In genomic region chr10:964321-964987, GRCh38 we compare ENCODE assay signal across 17 cellular contexts. TPM values are rescaled to one million over a fixed set of nuclear protein-coding genes. Genes with fewer than 3 reads are reported as not detected.
A peak's percentile ranks its signal among the peaks of the same experiment; 100 is the strongest.
DNase-seq lines count a peak whose midpoint lies in the region; ATAC-seq and TF ChIP-seq lines count a peak whose summit lies in the region.
"Had no signal": no experiment of that assay in that cellular context is flagged by ENCODE, and none has a peak within 500 bp of the region (broad histone marks: within the 10 kb centered on the region; RNA-seq: fewer than 3 reads in every experiment).

No MANE protein-coding gene starts in this region.

- no peak overlapping the region for H3K23ac ChIP-seq in neuronal stem cell (ENCODE audit: low read depth, low read length, poor library complexity)

- H3K9ac ChIP-seq in neuronal stem cell (ENCODE audit: low read depth, low read length, poor library complexity): no peak overlapping the region

- H3K4me2 ChIP-seq in neuronal stem cell (ENCODE audit: insufficient read depth, low read length, poor library complexity, severe bottlenecking): no peak overlapping the region
- H3K4me2 ChIP-seq: PC-9 had no signal

- H3K18ac ChIP-seq in neuronal stem cell (ENCODE audit: low read length): no peak overlapping the region

- H3K27ac ChIP-seq in adrenal gland (peak overlapping the region; percentile 12 to 98 (median 90)), neuronal stem cell (replicated peaks; ENCODE audit: low read length) (no peak overlapping the region)
- H3K27ac ChIP-seq: PC-9 had no signal

- no peak overlapping the region for H4K91ac ChIP-seq in neuronal stem cell (ENCODE audit: low read depth, low read length, poor library complexity)

- no peak overlapping the region for H2BK12ac ChIP-seq in neuronal stem cell (ENCODE audit: low read length)

- no peaks in the 10 kb centered on the region for H3K79me1 ChIP-seq in neuronal stem cell (ENCODE audit: low read depth, low read length)

- H2AFZ ChIP-seq in neuronal stem cell (ENCODE audit: low read length): no peak overlapping the region
- H2AFZ ChIP-seq: PC-9 had no signal

- H3K4me1 ChIP-seq in adrenal gland (replicated peaks in 1 of 2) (peaks cover 7 to 13% of the 10 kb centered on the region in 2 donors), neuronal stem cell (ENCODE audit: control insufficient read depth in 2 of 2, insufficient read depth in 1 of 2, low read depth in 1 of 2, low read length in 2 of 2) (peaks cover 0 to 4% of the 10 kb centered on the region in 2 donors)
- H3K4me1 ChIP-seq: BE2C had no signal

- H3K14ac ChIP-seq in neuronal stem cell (ENCODE audit: low read length): no peak overlapping the region

- ATAC-seq in HG02938 (IDR thresholded peaks at IDR 0.05; ENCODE audit: unreplicated experiment): no peak

- peak; percentile 76 for DNase-seq in AG08396 (ENCODE audit: low spot score)
- peak in 5 of 7 donors; percentile 72 to 89 (median 77) for DNase-seq in adrenal gland
- DNase-seq in fibroblast of the aortic adventitia (ENCODE audit: low read depth): peak; percentile 40
- DNase-seq in neuronal stem cell (ENCODE audit: low spot score): no peak
- no peak for DNase-seq in cerebellar nuclear complex (lab: John Stamatoyannopoulos, UW)
- no peak for DNase-seq in NCI-H2029 treated with DMSO at 0.1 percent for 48 hours (lab: John Stamatoyannopoulos, UW)
- no peak for DNase-seq in putamen (ENCODE audit: low spot score)
- DNase-seq: BE2C; Caco-2; CD4-positive, CD25-positive, alpha-beta regulatory T cell; HCEC 1CT; KBM-7; MV-4-11; NCI-H187 treated with DMSO at 0.1 percent for 48 hours; NCI-H526; PC-9 had no signal

- WGBS in adrenal gland, 4 donors: 29 to 45% (median 43%) methylated on average over 14 to 15 of the region's 15 CpGs
- WGBS in neuronal stem cell (ENCODE audit: extremely low coverage in 2 of 2, insufficient read length in 2 of 2, insufficient replicate concordance in 1 of 2), 2 donors: no CpG with 5 or more reads among the region's 15 CpGs

- TF ChIP-seq POLR2A in adrenal gland (IDR thresholded peaks at IDR 0.05): peak in 1 of 2 donors; percentile 29

- H2BK5ac ChIP-seq in neuronal stem cell (ENCODE audit: low read length): no peak overlapping the region

- H3K4ac ChIP-seq in neuronal stem cell (ENCODE audit: low read length): no peak overlapping the region

- no peak overlapping the region for H2BK15ac ChIP-seq in neuronal stem cell (ENCODE audit: low read length)

- intact Hi-C loops in adrenal gland (cut with DNase I): no loop called here

- H3K36me3 ChIP-seq in adrenal gland (replicated peaks in 1 of 2) (no peaks in the 10 kb centered on the region), neuronal stem cell (replicated peaks in 1 of 2; ENCODE audit: control insufficient read depth in 2 of 2, insufficient read depth in 2 of 2, low read length in 2 of 2) (no peaks in the 10 kb centered on the region)
- H3K36me3 ChIP-seq: BE2C had no signal

- H3K9me3 ChIP-seq in adrenal gland (replicated peaks in 1 of 3): no peaks in the 10 kb centered on the region
- peaks cover 1 to 15% of the 10 kb centered on the region in 2 donors for H3K9me3 ChIP-seq in neuronal stem cell (replicated peaks in 1 of 2; ENCODE audit: control insufficient read depth in 2 of 2, insufficient read depth in 1 of 2, low read depth in 1 of 2, low read length in 2 of 2)
- H3K9me3 ChIP-seq: BE2C, Caco-2 had no signal

- H3K27me3 ChIP-seq in adrenal gland (no peaks in the 10 kb centered on the region), neuronal stem cell (ENCODE audit: control insufficient read depth in 3 of 3, insufficient read depth in 3 of 3, low read depth in 1 of 3, low read length in 3 of 3) (peaks cover 0 to 3% (median 0%) of the 10 kb centered on the region in 3 experiments)
- H3K27me3 ChIP-seq: BE2C had no signal

- H4K8ac ChIP-seq in neuronal stem cell (ENCODE audit: low read depth, low read length): no peak overlapping the region

- peak overlapping the region; percentile 82 for H2AK5ac ChIP-seq in neuronal stem cell (ENCODE audit: low read depth, low read length)

- no peak for TF ChIP-seq CTCF in adrenal gland (IDR thresholded peaks at IDR 0.05)
- TF ChIP-seq CTCF in fibroblast of the aortic adventitia (IDR thresholded peaks at IDR 0.05; ENCODE audit: insufficient read depth, low read length): no peak

- H3K4me3 ChIP-seq in adrenal gland: no peak overlapping the region
- H3K4me3 ChIP-seq in fibroblast of the aortic adventitia (ENCODE audit: low read depth, low read length): no peak overlapping the region
- no peak overlapping the region for H3K4me3 ChIP-seq in neuronal stem cell (ENCODE audit: low read length in 2 of 2)
- H3K4me3 ChIP-seq: PC-9 had no signal

- no peak overlapping the region for H2BK120ac ChIP-seq in neuronal stem cell (ENCODE audit: low read depth, low read length)

RNA-seq across cellular contexts. Expression of gene GTPBP4, which starts 23.8 kb away (rescaled TPM):
- total RNA-seq in adrenal gland: 100 to 1,000 TPM in 1 of 8 donors, 10 to 100 TPM in 7; 15.2 to 134 (median 29.9) TPM
- polyA plus RNA-seq in adrenal gland: 100 to 1,000 TPM in 1 of 3 donors, 10 to 100 TPM in 2; 25.9 to 196 (median 33.8) TPM
- 26.5 and 81.8 TPM in 2 replicates for total RNA-seq in fibroblast of the aortic adventitia (ENCODE audit: low replicate concordance)
- 29.3 TPM for polyA plus RNA-seq in neuronal stem cell (2013, experiment 1 of 2)
- 27.7 TPM for polyA plus RNA-seq in neuronal stem cell (2013, experiment 2 of 2)

RNA-seq across cellular contexts. Expression of gene LARP4B, which starts 32.9 kb away (rescaled TPM):
- total RNA-seq in adrenal gland (100 to 1,000 TPM in 2 of 8 donors, 10 to 100 TPM in 6; 33.7 to 145 (median 80.6) TPM), fibroblast of the aortic adventitia (ENCODE audit: low replicate concordance) (25.2 and 38.7 TPM in 2 replicates)
- 10 to 100 TPM; 17.2 to 63.0 (median 18.1) TPM for polyA plus RNA-seq in adrenal gland
- polyA plus RNA-seq in neuronal stem cell (2013, experiment 1 of 2): 17.6 TPM
- 18.1 TPM for polyA plus RNA-seq in neuronal stem cell (2013, experiment 2 of 2)

Comparison
In these comparisons a context has a peak if more than half of its experiments do, and no peak if none do; other contexts are left out.
1. DNase-seq: peak in AG08396 (single experiment), adrenal gland (5 of 7) and fibroblast of the aortic adventitia (single experiment); none in neuronal stem cell (single experiment), cerebellar nuclear complex (0 of 2), NCI-H2029 treated with DMSO at 0.1 percent for 48 hours (single experiment) and putamen (single experiment).